8 cellular contexts compared by ENCODE assay signal in genomic region chrX:71534773-71535544, GRCh38. TPM values are rescaled to one million over a fixed set of nuclear protein-coding genes. Genes with fewer than 3 reads are reported as not detected.
A peak's percentile ranks its signal among the peaks of the same experiment; 100 is the strongest.
DNase-seq lines count a peak whose midpoint lies in the region; ATAC-seq and TF ChIP-seq lines count a peak whose summit lies in the region.

No MANE protein-coding gene starts in this region.

- ATAC-seq in GM19351 (IDR thresholded peaks at IDR 0.05; ENCODE audit: unreplicated experiment), result no peak

- H3K27ac ChIP-seq in 22Rv1, result peak overlapping the region; percentile 86; the same call in 1 of the 2 replicates
- no peak overlapping the region for H3K27ac ChIP-seq in brain microvascular endothelial cell
- peak overlapping the region; percentile 91 to 93 for H3K27ac ChIP-seq in mucosa of rectum (ENCODE audit: low read depth in 2 of 2, low read length in 2 of 2)
- H3K27ac ChIP-seq in caudate nucleus (ENCODE audit: low read depth, low read length), result no peak overlapping the region

- DNase-seq in HFFc6 (no peak), brain microvascular endothelial cell (no peak), ecto neural progenitor cell (ENCODE audit: low spot score) (no peak), caudate nucleus (lab: John Stamatoyannopoulos, UW) (no peak)
- no peak for DNase-seq in activated CD8-positive, alpha-beta memory T cell treated with anti-CD3 and anti-CD28 coated beads, Interleukin-2, amount 50 U/mL, for 4 hours

- H3K36me3 ChIP-seq in brain microvascular endothelial cell (replicated peaks) (no peaks in the 10 kb centered on the region), mucosa of rectum (ENCODE audit: control insufficient read depth in 2 of 2, insufficient read depth in 2 of 2, low read length in 2 of 2) (peaks cover 4 to 8% of the 10 kb centered on the region in 2 donors)

- H3K27me3 ChIP-seq in brain microvascular endothelial cell (replicated peaks) (no peaks in the 10 kb centered on the region), mucosa of rectum (ENCODE audit: control insufficient read depth in 2 of 2, insufficient read depth in 2 of 2, low read length in 2 of 2) (no peaks in the 10 kb centered on the region)

- H3K9ac ChIP-seq in mucosa of rectum (ENCODE audit: low read depth in 1 of 2, low read length in 2 of 2), result peak overlapping the region; percentile 57 to 89

- H3K27ac Mint-ChIP-seq in HFFc6, result peak overlapping the region; percentile 95

- peaks cover 13% of the 10 kb centered on the region for H3K36me3 Mint-ChIP-seq in HFFc6 (ENCODE audit: low read depth)

- H3K9me3 ChIP-seq in mucosa of rectum (ENCODE audit: control insufficient read depth in 2 of 2, low read length in 2 of 2), result no peaks in the 10 kb centered on the region

- H3K4me3 Mint-ChIP-seq in HFFc6, result peak overlapping the region; percentile 96

- no peak for TF ChIP-seq CTCF in 22Rv1 (IDR thresholded peaks at IDR 0.05)
- no peak for TF ChIP-seq CTCF in HFFc6 (IDR thresholded peaks at IDR 0.05)
- TF ChIP-seq CTCF in brain microvascular endothelial cell (IDR thresholded peaks at IDR 0.05; ENCODE audit: low read depth, low read length, missing control alignments), result no peak

- in situ Hi-C loops in brain microvascular endothelial cell (cut with HindIII; ENCODE audit: low pct_ligation_motif_present, low sequenced_read_pairs), result no loop called here

- H3K4me3 ChIP-seq in brain microvascular endothelial cell (ENCODE audit: low read depth, low read length), result peak overlapping the region; percentile 88
- H3K4me3 ChIP-seq in mucosa of rectum (ENCODE audit: low read length in 2 of 2), result peak overlapping the region; percentile 89 to 98

- no peaks in the 10 kb centered on the region for H3K9me3 Mint-ChIP-seq in HFFc6

- H3K4me1 Mint-ChIP-seq in HFFc6 (ENCODE audit: low read depth), result peaks cover 36% of the 10 kb centered on the region

- peaks cover 0 to 3% of the 10 kb centered on the region in 2 donors for H3K4me1 ChIP-seq in mucosa of rectum (ENCODE audit: control insufficient read depth in 2 of 2, insufficient read depth in 2 of 2, low read length in 2 of 2)

- no peaks in the 10 kb centered on the region for H3K27me3 Mint-ChIP-seq in HFFc6 (ENCODE audit: insufficient read depth)

RNA-seq across cellular contexts. Expression of gene OGT, which starts 2.1 kb away (rescaled TPM):
- total RNA-seq in HFFc6 (2021; fragmentation: NEBNext Ultra II Directional; extraction: Animal tissue kit (Norgen Biotek cat#: 25700)), result 10 to 100 TPM; 52.9 to 77.5 (median 57.7) TPM

RNA-seq across cellular contexts. Expression of gene GCNA, which starts 43.3 kb away (rescaled TPM):
- 1 to 10 TPM in 2 of 6 experiments, under 1 TPM in 4; 0.48 to 1.7 (median 0.82) TPM for total RNA-seq in HFFc6 (2021; fragmentation: NEBNext Ultra II Directional; extraction: Animal tissue kit (Norgen Biotek cat#: 25700))

Comparison
In these comparisons a context has a peak if more than half of its experiments do, and no peak if none do; other contexts are left out.
1. H3K27ac ChIP-seq: peak in 22Rv1 (single experiment) and mucosa of rectum (2 of 2); none in brain microvascular endothelial cell (single experiment) and caudate nucleus (single experiment).